1 cellular context compared by ENCODE assay signal in the genomic region with DNA sequence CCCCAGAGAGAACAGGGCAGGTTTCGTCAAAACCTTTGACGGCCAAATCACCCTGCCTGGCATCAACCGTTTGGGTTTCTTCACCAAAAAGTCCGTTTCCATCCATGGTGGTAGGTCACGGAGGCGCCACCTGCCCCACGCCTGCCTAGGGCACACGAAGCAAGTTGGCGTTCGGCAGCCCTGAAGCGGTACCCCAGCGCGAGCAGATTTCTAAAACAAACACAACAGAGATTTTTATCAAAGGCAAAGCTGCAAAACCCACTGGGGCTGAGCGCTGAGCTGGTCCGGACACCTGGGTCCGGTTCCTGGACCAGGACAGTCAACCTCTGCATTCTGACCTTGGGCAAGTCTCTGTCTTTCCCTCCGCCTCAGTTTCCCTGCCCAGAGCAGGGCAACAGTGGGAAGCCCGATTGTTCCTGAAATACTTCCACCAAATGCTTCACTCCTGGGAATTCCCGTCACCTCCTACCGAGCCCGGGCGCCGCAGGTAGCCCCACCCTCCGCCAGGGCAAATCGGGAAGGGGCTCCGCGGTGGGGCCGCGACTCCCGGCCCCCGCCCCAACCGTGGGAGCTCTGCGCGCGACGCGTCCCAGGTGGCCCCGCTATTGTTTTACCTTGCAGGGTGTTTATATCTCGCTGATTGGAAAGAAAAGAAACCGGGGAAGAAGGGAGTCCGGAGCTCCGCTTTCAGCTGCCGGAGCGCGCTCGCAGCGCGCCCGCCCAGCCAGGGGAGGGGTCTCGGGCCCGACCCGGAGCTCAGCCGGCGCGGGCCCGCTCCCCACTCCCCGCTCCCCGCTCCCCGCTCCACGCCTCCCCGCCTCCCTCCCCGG.
TF ChIP-seq lines count a peak whose summit lies in the region.

No MANE protein-coding gene starts in this region.

TF ChIP-seq in endothelial cell of umbilical vein, 7 proteins besides CTCF, POLR2A, EP300 and RAD21:
- TF ChIP-seq POLR2AphosphoS5 (IDR thresholded peaks at IDR 0.05; ENCODE audit: insufficient read depth, low read depth, low read length) = no peak
- TF ChIP-seq GATA2 (IDR thresholded peaks at IDR 0.05; ENCODE audit: insufficient read depth, insufficient read length, low read depth, low read length) = no peak
- TF ChIP-seq EZH2 (IDR thresholded peaks at IDR 0.05; ENCODE audit: borderline replicate concordance, low read depth, low read length, severe bottlenecking) = peak; percentile 31
